8 cellular contexts compared by ENCODE assay signal in genomic region chr4:184745747-184746531, GRCh38. TPM values are rescaled to one million over a fixed set of nuclear protein-coding genes. Genes with fewer than 3 reads are reported as not detected.
DNase-seq lines count a peak whose midpoint lies in the region; ATAC-seq and TF ChIP-seq lines count a peak whose summit lies in the region.

No MANE protein-coding gene starts in this region.

- TF ChIP-seq CTCF in coronary artery (IDR thresholded peaks at IDR 0.05) = peak; percentile 57
- peak in 1 of 3 donors; percentile 76 for TF ChIP-seq CTCF in lower leg skin (IDR thresholded peaks at IDR 0.05)

- DNase-seq in ELR (ENCODE audit: low read depth) = peak; percentile 78
- peak; percentile 17 for DNase-seq in NCI-H510A (lab: John Stamatoyannopoulos, UW)
- peak; percentile 83 for DNase-seq in activated CD4-positive, alpha-beta T cell treated with anti-CD3 and anti-CD28 coated beads for 48 hours
- no peak for DNase-seq in coronary artery (ENCODE audit: low spot score)
- DNase-seq in lower leg skin (ENCODE audit: low spot score in 2 of 2) = peak; percentile 81 to 92
- peak; percentile 61 to 64 for DNase-seq in stimulated activated CD4-positive, alpha-beta T cell treated with anti-CD3 and anti-CD28 coated beads, Interleukin-4, amount 100 ng/mL, for 48 hours (ENCODE audit: low read depth in 2 of 2)

- H3K27ac ChIP-seq in coronary artery = peak overlapping the region; percentile 77 to 86

- H3K4me3 ChIP-seq in coronary artery = peak overlapping the region; percentile 59
- no peak overlapping the region for H3K4me3 ChIP-seq in lower leg skin (ENCODE audit: low read depth, poor library complexity, severe bottlenecking)

- peak; percentile 78 for ATAC-seq in HG02981 (IDR thresholded peaks at IDR 0.05; ENCODE audit: unreplicated experiment)
- ATAC-seq in HG03095 (IDR thresholded peaks at IDR 0.05; ENCODE audit: unreplicated experiment) = no peak

- no peak for TF ChIP-seq POLR2A in lower leg skin (IDR thresholded peaks at IDR 0.05)

- intact Hi-C loops in lower leg skin (cut with DNase I; ENCODE audit: low total_unique reads) = loop anchor here (5.0 kb wide), 1 partner anchor 161 kb away; no protein-coding TSS in a partner anchor

- 27% methylated on average over 12 of the region's 12 CpGs for WGBS in lower leg skin, 2 donors

RNA-seq across cellular contexts. Expression of gene CENPU, which starts 12.0 kb away (rescaled TPM):
- total RNA-seq in lower leg skin = 10 to 100 TPM in 3 of 4 donors, 1 to 10 TPM in 1; 9.2 to 14.8 (median 12.3) TPM
